Comparison of ENCODE assay signal across 19 cellular contexts in genomic region chr20:63124092-63124781, GRCh38.
A peak's percentile ranks its signal among the peaks of the same experiment; 100 is the strongest.
DNase-seq lines count a peak whose midpoint lies in the region; ATAC-seq and TF ChIP-seq lines count a peak whose summit lies in the region.
"Had no signal": no experiment of that assay in that cellular context is flagged by ENCODE, and none has a peak within 500 bp of the region (broad histone marks: within the 10 kb centered on the region; RNA-seq: fewer than 3 reads in every experiment).

No MANE protein-coding gene starts in this region.

- H3F3A ChIP-seq in PC-3 (ENCODE audit: low read length, unreplicated experiment) = no peaks in the 10 kb centered on the region

- peak overlapping the region; percentile 40 for H3K4me2 ChIP-seq in PC-3 (ENCODE audit: low read length)

- peak overlapping the region; percentile 51; the same call in 1 of the 2 replicates for H2AFZ ChIP-seq in PC-3 (ENCODE audit: low read length)

- H3K27ac ChIP-seq in PC-3 (ENCODE audit: low read length) = peak overlapping the region; percentile 55
- H3K27ac ChIP-seq: esophagus squamous epithelium, testis had no signal

- H3K27me3 ChIP-seq in PC-3 (ENCODE audit: low read length) = no peaks in the 10 kb centered on the region; the same call in 1 of the 2 replicates
- H3K27me3 ChIP-seq: testis had no signal

- H4K20me1 ChIP-seq in PC-3 (ENCODE audit: low read length) = no peaks in the 10 kb centered on the region

- H3K4me3 ChIP-seq in PC-3 (ENCODE audit: low read length) = no peak overlapping the region
- H3K4me3 ChIP-seq: esophagus squamous epithelium, testis had no signal

- TF ChIP-seq CTCF in PC-3 (conservative IDR thresholded peaks at IDR 0.05; ENCODE audit: low read depth, low read length) (no peak), type B pancreatic cell (conservative IDR thresholded peaks at IDR 0.05) (no peak)

- no peaks in the 10 kb centered on the region for H3K36me3 ChIP-seq in PC-3 (ENCODE audit: low read depth, low read length)
- H3K36me3 ChIP-seq: esophagus squamous epithelium had no signal

- POLR2A ChIA-PET in PC-3 (lab: Charles Lee; ENCODE audit: unreplicated experiment) = no interaction called here

- no peaks in the 10 kb centered on the region for H3K9me3 Mint-ChIP-seq in activated naive CD4-positive, alpha-beta T cell treated with anti-CD3 and anti-CD28 coated beads, Interleukin-2, amount 10 ng/mL, durations not matched to agents 7 days and 5 days
- H3K9me3 Mint-ChIP-seq in type B pancreatic cell = no peaks in the 10 kb centered on the region
- H3K9me3 Mint-ChIP-seq in activated T-cell treated with anti-CD3 and anti-CD28 coated beads, Interleukin-2, amount 50 U/mL, for 72 hours = no peaks in the 10 kb centered on the region
- H3K9me3 Mint-ChIP-seq: activated CD4-positive, alpha-beta T cell treated with anti-CD3 and anti-CD28 coated beads, Interleukin-2, amount 10 ng/mL, durations not matched to agents 7 days and 5 days; T-helper 1 cell treated with Interleukin-12 subunit alpha and Interleukin-12 subunit beta and Interleukin-4 antibody, amounts not matched to agents 30 μg/mL and 1 μg/mL, for 36 hours had no signal

- H3K9me2 ChIP-seq in PC-3 (replicated peaks; ENCODE audit: low read length) = no peaks in the 10 kb centered on the region

- no TSS peak for BruUV-seq in PC-3 (replicated peaks; lab: Mats Ljungman, UMichigan)

- H3K79me2 ChIP-seq in PC-3 (ENCODE audit: low read length) = no peaks in the 10 kb centered on the region

- H3K9ac ChIP-seq in PC-3 (ENCODE audit: low read length) = peak overlapping the region; percentile 29; the same call in 1 of the 2 replicates

- H3K9me3 ChIP-seq in PC-3 (ENCODE audit: low read length) = no peaks in the 10 kb centered on the region
- H3K9me3 ChIP-seq: esophagus squamous epithelium, testis had no signal

- no peaks in the 10 kb centered on the region for H3K4me1 Mint-ChIP-seq in activated naive CD4-positive, alpha-beta T cell treated with anti-CD3 and anti-CD28 coated beads, Interleukin-2, amount 10 ng/mL, durations not matched to agents 7 days and 5 days
- H3K4me1 Mint-ChIP-seq in type B pancreatic cell (ENCODE audit: unreplicated experiment) = no peaks in the 10 kb centered on the region
- no peaks in the 10 kb centered on the region for H3K4me1 Mint-ChIP-seq in activated T-cell treated with anti-CD3 and anti-CD28 coated beads, Interleukin-2, amount 50 U/mL, for 72 hours (ENCODE audit: low read depth)
- H3K4me1 Mint-ChIP-seq: activated CD4-positive, alpha-beta T cell treated with anti-CD3 and anti-CD28 coated beads, Interleukin-2, amount 10 ng/mL, durations not matched to agents 7 days and 5 days; naive thymus-derived CD4-positive, alpha-beta T cell had no signal

- DNase-seq in activated naive CD4-positive, alpha-beta T cell treated with anti-CD3 and anti-CD28 coated beads, Interleukin-2, amount 10 ng/mL, durations not matched to agents 7 days and 5 days = peak; percentile 13
- DNase-seq in activated naive CD4-positive, alpha-beta T cell (lab: John Stamatoyannopoulos, UW) = no peak
- peak; percentile 95 for DNase-seq in PC-3
- peak; percentile 17 for DNase-seq in left cardiac atrium
- DNase-seq in type B pancreatic cell (ENCODE audit: extremely low spot score, unreplicated experiment) = peak; percentile 58
- no peak for DNase-seq in activated T-cell treated with anti-CD3 and anti-CD28 coated beads, Interleukin-2, amount 50 U/mL, for 72 hours
- DNase-seq in UCSD-AML1 (lab: John Stamatoyannopoulos, UW; ENCODE audit: unreplicated experiment) = no peak
- DNase-seq: activated CD4-positive, alpha-beta T cell treated with anti-CD3 and anti-CD28 coated beads, Interleukin-2, amount 10 ng/mL, durations not matched to agents 7 days and 5 days; anterior cingulate cortex; cortex of kidney; esophagus squamous epithelium; hypothalamus; left colon; naive thymus-derived CD4-positive, alpha-beta T cell; NCI-H2081; stimulated activated CD4-positive, alpha-beta T cell treated with anti-CD3 and anti-CD28 coated beads, Interleukin-2, amount 100 ng/mL, for 24 hours; testis had no signal

- no peak overlapping the region for H3K27ac Mint-ChIP-seq in activated naive CD4-positive, alpha-beta T cell treated with anti-CD3 and anti-CD28 coated beads, Interleukin-2, amount 10 ng/mL, durations not matched to agents 7 days and 5 days
- no peak overlapping the region for H3K27ac Mint-ChIP-seq in type B pancreatic cell
- H3K27ac Mint-ChIP-seq in activated T-cell treated with anti-CD3 and anti-CD28 coated beads, Interleukin-2, amount 50 U/mL, for 72 hours = no peak overlapping the region
- H3K27ac Mint-ChIP-seq: activated CD4-positive, alpha-beta T cell treated with anti-CD3 and anti-CD28 coated beads, Interleukin-2, amount 10 ng/mL, durations not matched to agents 7 days and 5 days; naive thymus-derived CD4-positive, alpha-beta T cell; T-helper 1 cell treated with Interleukin-12 subunit alpha and Interleukin-12 subunit beta and Interleukin-4 antibody, amounts not matched to agents 30 μg/mL and 1 μg/mL, for 36 hours had no signal

- peaks cover 11% of the 10 kb centered on the region for H3K27me3 Mint-ChIP-seq in activated naive CD4-positive, alpha-beta T cell treated with anti-CD3 and anti-CD28 coated beads, Interleukin-2, amount 10 ng/mL, durations not matched to agents 7 days and 5 days
- H3K27me3 Mint-ChIP-seq in type B pancreatic cell = peaks cover 30% of the 10 kb centered on the region
- H3K27me3 Mint-ChIP-seq in activated T-cell treated with anti-CD3 and anti-CD28 coated beads, Interleukin-2, amount 50 U/mL, for 72 hours (ENCODE audit: low read depth) = peaks cover 11% of the 10 kb centered on the region
- H3K27me3 Mint-ChIP-seq: activated CD4-positive, alpha-beta T cell treated with anti-CD3 and anti-CD28 coated beads, Interleukin-2, amount 10 ng/mL, durations not matched to agents 7 days and 5 days had no signal

- intact Hi-C loops in PC-3 (cut with micrococcal nuclease) (no loop called here), left cardiac atrium (cut with DNase I) (no loop called here)

- peak; percentile 90 for ATAC-seq in PC-3
- no peak for ATAC-seq in left cardiac atrium
- no peak for ATAC-seq in activated T-cell treated with anti-CD3 and anti-CD28 coated beads, Interleukin-2, amount 50 U/mL, for 72 hours (replicated peaks in 1 of 2)
- no peak for ATAC-seq in GM21528 (IDR thresholded peaks at IDR 0.05; ENCODE audit: low FRiP score, unreplicated experiment)
- ATAC-seq: left colon; naive thymus-derived CD4-positive, alpha-beta T cell had no signal

- H3K4me3 Mint-ChIP-seq in activated naive CD4-positive, alpha-beta T cell treated with anti-CD3 and anti-CD28 coated beads, Interleukin-2, amount 10 ng/mL, durations not matched to agents 7 days and 5 days = no peak overlapping the region
- no peak overlapping the region for H3K4me3 Mint-ChIP-seq in type B pancreatic cell
- no peak overlapping the region for H3K4me3 Mint-ChIP-seq in activated T-cell treated with anti-CD3 and anti-CD28 coated beads, Interleukin-2, amount 50 U/mL, for 72 hours
- H3K4me3 Mint-ChIP-seq: activated CD4-positive, alpha-beta T cell treated with anti-CD3 and anti-CD28 coated beads, Interleukin-2, amount 10 ng/mL, durations not matched to agents 7 days and 5 days; naive thymus-derived CD4-positive, alpha-beta T cell; T-helper 1 cell treated with Interleukin-12 subunit alpha and Interleukin-12 subunit beta and Interleukin-4 antibody, amounts not matched to agents 30 μg/mL and 1 μg/mL, for 36 hours had no signal

- H3K4me1 ChIP-seq in PC-3 (ENCODE audit: insufficient read depth, low read length) = peaks cover 25% of the 10 kb centered on the region
- H3K4me1 ChIP-seq: esophagus squamous epithelium, testis had no signal

- H3K36me3 Mint-ChIP-seq in activated naive CD4-positive, alpha-beta T cell treated with anti-CD3 and anti-CD28 coated beads, Interleukin-2, amount 10 ng/mL, durations not matched to agents 7 days and 5 days = no peaks in the 10 kb centered on the region
- H3K36me3 Mint-ChIP-seq in type B pancreatic cell = no peaks in the 10 kb centered on the region
- no peaks in the 10 kb centered on the region for H3K36me3 Mint-ChIP-seq in activated T-cell treated with anti-CD3 and anti-CD28 coated beads, Interleukin-2, amount 50 U/mL, for 72 hours (ENCODE audit: insufficient read depth in 2 of 2)

- CTCF ChIA-PET in activated naive CD4-positive, alpha-beta T cell treated with anti-CD3 and anti-CD28 coated beads, Interleukin-2, amount 10 ng/mL, durations not matched to agents 7 days and 5 days (lab: Charles Lee) = no interaction called here
- CTCF ChIA-PET in PC-3 (lab: Charles Lee) = interaction anchor here (0.5 kb wide), 1 partner anchor 113 kb away, joined by 4 read pairs; no protein-coding TSS in a partner anchor

Comparison
In these comparisons a context has a peak if more than half of its experiments do, and no peak if none do; other contexts are left out.
1. DNase-seq: peak in activated naive CD4-positive, alpha-beta T cell treated with anti-CD3 and anti-CD28 coated beads, Interleukin-2, amount 10 ng/mL, durations not matched to agents 7 days and 5 days (single experiment), PC-3 (single experiment), left cardiac atrium (single experiment) and type B pancreatic cell (single experiment); none in activated naive CD4-positive, alpha-beta T cell (0 of 4), activated T-cell treated with anti-CD3 and anti-CD28 coated beads, Interleukin-2, amount 50 U/mL, for 72 hours (0 of 2) and UCSD-AML1 (single experiment).